ENCODE assay signal across 8 cellular contexts in genomic region chr11:113874920-113875413, GRCh38. TPM values are rescaled to one million over a fixed set of nuclear protein-coding genes. Genes with fewer than 3 reads are reported as not detected.
DNase-seq lines count a peak whose midpoint lies in the region; ATAC-seq, FAIRE-seq and TF ChIP-seq lines count a peak whose summit lies in the region.

No MANE protein-coding gene starts in this region.

- intact Hi-C loops in CD4-positive, alpha-beta T cell (cut with DNase I, micrococcal nuclease), result loop anchor here in 1 of 2 experiments (2.0 to 10.0 kb wide), 5 partner anchors 102 to 1583 kb away; partner anchors contain the start of genes C11orf71, RBM7 and ZW10
- intact Hi-C loops in activated CD8-positive, alpha-beta T cell treated with anti-CD3 and anti-CD28 coated beads for 36 hours (cut with micrococcal nuclease), result no loop called here

- H3K4me1 Mint-ChIP-seq in CD4-positive, alpha-beta T cell (ENCODE audit: low read depth), result peaks cover 54% of the 10 kb centered on the region
- peaks cover 46% of the 10 kb centered on the region for H3K4me1 Mint-ChIP-seq in activated CD8-positive, alpha-beta T cell treated with anti-CD3 and anti-CD28 coated beads for 36 hours (ENCODE audit: low read depth)
- peaks cover 24% of the 10 kb centered on the region for H3K4me1 Mint-ChIP-seq in progenitor cell of endocrine pancreas (ENCODE audit: low read depth)

- H3K4me3 Mint-ChIP-seq in CD4-positive, alpha-beta T cell, result peak overlapping the region; percentile 92
- H3K4me3 Mint-ChIP-seq in activated CD8-positive, alpha-beta T cell treated with anti-CD3 and anti-CD28 coated beads for 36 hours, result peak overlapping the region; percentile 97
- peak overlapping the region; percentile 89 for H3K4me3 Mint-ChIP-seq in progenitor cell of endocrine pancreas (ENCODE audit: low read depth)

- POLR2A ChIA-PET in CD4-positive, alpha-beta T cell (lab: Charles Lee), result interaction anchor here (0.6 to 1.1 kb wide), 3 partner anchors 102 to 551 kb away, joined by 3 read pairs; partner anchors contain the start of gene ZW10
- POLR2A ChIA-PET in activated CD8-positive, alpha-beta T cell treated with anti-CD3 and anti-CD28 coated beads for 36 hours (lab: Charles Lee), result no interaction called here

- no peaks in the 10 kb centered on the region for H3K9me3 ChIP-seq in CD4-positive, alpha-beta T cell (ENCODE audit: control insufficient read depth, low read length)

- H3K9me3 Mint-ChIP-seq in CD4-positive, alpha-beta T cell, result peaks cover 2% of the 10 kb centered on the region
- H3K9me3 Mint-ChIP-seq in activated CD8-positive, alpha-beta T cell treated with anti-CD3 and anti-CD28 coated beads for 36 hours, result peaks cover 2% of the 10 kb centered on the region
- H3K9me3 Mint-ChIP-seq in progenitor cell of endocrine pancreas (ENCODE audit: low read depth), result no peaks in the 10 kb centered on the region

- peak overlapping the region; percentile 76 for H3K4me3 ChIP-seq in fibroblast of villous mesenchyme (ENCODE audit: low read depth, low read length)

- no peak for FAIRE-seq in RCC 7860 (lab: Jason Lieb, UNC)

- peak in 2 of 10 experiments; percentile 3 to 16 for DNase-seq in CD4-positive, alpha-beta T cell
- peak; percentile 71 for DNase-seq in activated CD8-positive, alpha-beta T cell treated with anti-CD3 and anti-CD28 coated beads for 36 hours
- DNase-seq in fibroblast of villous mesenchyme (ENCODE audit: low read depth) (peak; percentile 37), progenitor cell of endocrine pancreas (ENCODE audit: low spot score, unreplicated experiment) (no peak), NCI-H2029 treated with DMSO at 0.1 percent for 48 hours (lab: John Stamatoyannopoulos, UW) (no peak), RCC 7860 (ENCODE audit: low spot score) (no peak)

- peak overlapping the region; percentile 80 for H3K27ac Mint-ChIP-seq in CD4-positive, alpha-beta T cell
- peak overlapping the region; percentile 86 for H3K27ac Mint-ChIP-seq in activated CD8-positive, alpha-beta T cell treated with anti-CD3 and anti-CD28 coated beads for 36 hours
- H3K27ac Mint-ChIP-seq in progenitor cell of endocrine pancreas, result peak overlapping the region; percentile 90

- peak overlapping the region; percentile 46 for H3K27ac ChIP-seq in CD4-positive, alpha-beta T cell (ENCODE audit: low read depth, low read length)

- H3K27me3 Mint-ChIP-seq in CD4-positive, alpha-beta T cell, result no peaks in the 10 kb centered on the region
- H3K27me3 Mint-ChIP-seq in activated CD8-positive, alpha-beta T cell treated with anti-CD3 and anti-CD28 coated beads for 36 hours, result no peaks in the 10 kb centered on the region
- H3K27me3 Mint-ChIP-seq in progenitor cell of endocrine pancreas, result no peaks in the 10 kb centered on the region

- peaks cover 9% of the 10 kb centered on the region for H3K36me3 Mint-ChIP-seq in CD4-positive, alpha-beta T cell (ENCODE audit: low read depth)
- peaks cover 9% of the 10 kb centered on the region for H3K36me3 Mint-ChIP-seq in activated CD8-positive, alpha-beta T cell treated with anti-CD3 and anti-CD28 coated beads for 36 hours (ENCODE audit: low read depth)
- peaks cover 9% of the 10 kb centered on the region for H3K36me3 Mint-ChIP-seq in progenitor cell of endocrine pancreas (ENCODE audit: insufficient read depth)

- ATAC-seq in CD4-positive, alpha-beta T cell (ENCODE audit: poor library complexity), result peak; percentile 67
- peak; percentile 68 for ATAC-seq in GM19455 (IDR thresholded peaks at IDR 0.05; ENCODE audit: unreplicated experiment)
- ATAC-seq in HG03520 (IDR thresholded peaks at IDR 0.05; ENCODE audit: unreplicated experiment), result peak; percentile 63
- peak; percentile 62 for ATAC-seq in activated CD8-positive, alpha-beta T cell treated with anti-CD3 and anti-CD28 coated beads for 36 hours

- TF ChIP-seq CTCF in CD4-positive, alpha-beta T cell (IDR thresholded peaks at IDR 0.05), result no peak
- TF ChIP-seq CTCF in activated CD8-positive, alpha-beta T cell treated with anti-CD3 and anti-CD28 coated beads for 36 hours (IDR thresholded peaks at IDR 0.05), result no peak
- TF ChIP-seq CTCF in fibroblast of villous mesenchyme (IDR thresholded peaks at IDR 0.05; ENCODE audit: insufficient read depth, low read depth, low read length) (no peak), progenitor cell of endocrine pancreas (IDR thresholded peaks at IDR 0.05; ENCODE audit: unreplicated experiment) (peak; percentile 41)

- H3K27me3 ChIP-seq in CD4-positive, alpha-beta T cell (ENCODE audit: control insufficient read depth, insufficient read depth, low read length), result no peaks in the 10 kb centered on the region

- CTCF ChIA-PET in CD4-positive, alpha-beta T cell (lab: Charles Lee), result interaction anchor here (0.6 kb wide), 1 partner anchor 1762 kb away, joined by 3 read pairs; no protein-coding TSS in a partner anchor
- CTCF ChIA-PET in activated CD8-positive, alpha-beta T cell treated with anti-CD3 and anti-CD28 coated beads for 36 hours (lab: Charles Lee), result interaction anchor here (1.2 kb wide), 1 partner anchor 102 kb away, joined by 3 read pairs; the partner anchor contains the start of gene ZW10

RNA-seq across cellular contexts. Expression of gene USP28, which starts 0.4 kb away (rescaled TPM):
- 1 to 10 TPM; 7.9 to 9.4 TPM for total RNA-seq in CD4-positive, alpha-beta T cell
- 10 to 100 TPM; 40.3 to 41.9 TPM for total RNA-seq in activated CD8-positive, alpha-beta T cell treated with anti-CD3 and anti-CD28 coated beads for 36 hours
- total RNA-seq in fibroblast of villous mesenchyme (27.1 and 37.1 TPM in 2 replicates), progenitor cell of endocrine pancreas (54.8 and 56.4 TPM in 2 replicates)

RNA-seq across cellular contexts. Expression of gene HTR3B, which starts 29.6 kb away (rescaled TPM):
- total RNA-seq in CD4-positive, alpha-beta T cell, result not detected
- not detected for total RNA-seq in activated CD8-positive, alpha-beta T cell treated with anti-CD3 and anti-CD28 coated beads for 36 hours
- total RNA-seq in fibroblast of villous mesenchyme (not detected in 2 replicates), progenitor cell of endocrine pancreas (not detected in 2 replicates)

Comparison
In these comparisons a context has a peak if more than half of its experiments do, and no peak if none do; other contexts are left out.
1. DNase-seq: peak in activated CD8-positive, alpha-beta T cell treated with anti-CD3 and anti-CD28 coated beads for 36 hours (single experiment) and fibroblast of villous mesenchyme (single experiment); none in progenitor cell of endocrine pancreas (single experiment), NCI-H2029 treated with DMSO at 0.1 percent for 48 hours (single experiment) and RCC 7860 (single experiment).
2. Peak in every context shown above with its lines, with median percentiles within 50 percentile points of each other: ATAC-seq, H3K27ac Mint-ChIP-seq and H3K4me3 Mint-ChIP-seq.